In the genomic region with DNA sequence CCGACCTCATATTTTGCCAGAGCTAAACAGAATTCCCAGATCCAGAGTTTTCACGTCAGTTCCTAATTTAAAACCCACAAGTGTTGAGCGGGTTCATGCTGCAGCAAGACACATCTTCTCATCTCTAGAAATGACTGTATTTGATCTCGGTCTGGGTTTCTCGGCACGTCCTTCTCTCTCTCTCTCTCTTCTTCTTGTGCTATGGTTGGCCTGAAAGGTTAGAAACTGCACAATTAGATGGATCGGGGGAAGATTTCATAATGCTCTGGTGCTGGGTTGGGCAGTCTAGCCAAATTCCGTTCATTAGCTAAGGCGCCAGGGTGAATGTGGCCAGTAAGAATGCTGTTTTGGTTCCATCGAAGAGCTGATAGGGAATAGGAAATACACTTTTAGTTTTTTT, we compare ENCODE assay signal across 24 cellular contexts.
"Had no signal": no experiment of that assay in that cellular context is flagged by ENCODE, and none has a peak within 500 bp of the region (broad histone marks: within the 10 kb centered on the region; RNA-seq: fewer than 3 reads in every experiment).

No MANE protein-coding gene starts in this region.

- H3K27me3 ChIP-seq: body of pancreas, cardiac muscle cell, foreskin keratinocyte, hepatocyte, tibial nerve had no signal

- H2AFZ ChIP-seq: hepatocyte had no signal

- H3K4me1 Mint-ChIP-seq: activated naive CD8-positive, alpha-beta T cell treated with anti-CD3 and anti-CD28 coated beads, Interleukin-2, amount 50 U/mL, for 24 hours; immature natural killer cell; naive thymus-derived CD8-positive, alpha-beta T cell; stimulated activated effector memory CD8-positive, alpha-beta T cell treated with anti-CD3 and anti-CD28 coated beads, Interleukin-12 subunit alpha, Interleukin-12 subunit beta, amount 100 ng/mL, for 72 hours; stimulated activated naive CD8-positive, alpha-beta T cell treated with anti-CD3 and anti-CD28 coated beads, Interleukin-15, amount 100 ng/mL, for 72 hours had no signal

- H3K4me2 ChIP-seq: hepatocyte had no signal

- FAIRE-seq: small intestine, urothelium cell line had no signal

- H3K36me3 Mint-ChIP-seq: immature natural killer cell; mesothelial cell of epicardium; naive thymus-derived CD8-positive, alpha-beta T cell; stimulated activated effector memory CD8-positive, alpha-beta T cell treated with anti-CD3 and anti-CD28 coated beads, Interleukin-12 subunit alpha, Interleukin-12 subunit beta, amount 100 ng/mL, for 72 hours; WTC11 had no signal

- H3K27ac ChIP-seq: body of pancreas, cardiac muscle cell, epithelial cell of prostate, foreskin keratinocyte, hepatocyte, left ventricle myocardium inferior, tibial nerve had no signal

- H3K4me1 ChIP-seq: body of pancreas, foreskin keratinocyte, left ventricle myocardium inferior, tibial nerve had no signal

- H3K36me3 ChIP-seq: cardiac muscle cell, left ventricle myocardium inferior, tibial nerve had no signal

- H3K27ac Mint-ChIP-seq: activated naive CD8-positive, alpha-beta T cell treated with anti-CD3 and anti-CD28 coated beads, Interleukin-2, amount 50 U/mL, for 24 hours; immature natural killer cell; mesothelial cell of epicardium; naive thymus-derived CD8-positive, alpha-beta T cell; stimulated activated effector memory CD8-positive, alpha-beta T cell treated with anti-CD3 and anti-CD28 coated beads, Interleukin-12 subunit alpha, Interleukin-12 subunit beta, amount 100 ng/mL, for 72 hours; stimulated activated naive CD8-positive, alpha-beta T cell treated with anti-CD3 and anti-CD28 coated beads, Interleukin-15, amount 100 ng/mL, for 72 hours; WTC11 had no signal

- H3K4me3 ChIP-seq: body of pancreas, cardiac muscle cell, hepatocyte, left ventricle myocardium inferior, tibial nerve had no signal

- H3K79me2 ChIP-seq: hepatocyte had no signal

- H3K4me3 Mint-ChIP-seq: activated naive CD8-positive, alpha-beta T cell treated with anti-CD3 and anti-CD28 coated beads, Interleukin-2, amount 50 U/mL, for 24 hours; activated T-cell treated with anti-CD3 and anti-CD28 coated beads, Interleukin-2, amount 50 U/mL, for 4 hours; immature natural killer cell; mesothelial cell of epicardium; naive thymus-derived CD8-positive, alpha-beta T cell; stimulated activated effector memory CD8-positive, alpha-beta T cell treated with anti-CD3 and anti-CD28 coated beads, Interleukin-12 subunit alpha, Interleukin-12 subunit beta, amount 100 ng/mL, for 72 hours; stimulated activated naive CD8-positive, alpha-beta T cell treated with anti-CD3 and anti-CD28 coated beads, Interleukin-15, amount 100 ng/mL, for 72 hours; WTC11 had no signal

- H3K9me3 ChIP-seq: body of pancreas, tibial nerve had no signal

- ATAC-seq: activated naive CD8-positive, alpha-beta T cell treated with anti-CD3 and anti-CD28 coated beads, Interleukin-2, amount 50 U/mL, for 24 hours; activated T-cell treated with anti-CD3 and anti-CD28 coated beads, Interleukin-2, amount 50 U/mL, for 4 hours; body of pancreas; foreskin keratinocyte; naive thymus-derived CD8-positive, alpha-beta T cell; sciatic nerve; stimulated activated effector memory CD8-positive, alpha-beta T cell treated with anti-CD3 and anti-CD28 coated beads, Interleukin-12 subunit alpha, Interleukin-12 subunit beta, amount 100 ng/mL, for 72 hours; stimulated activated naive CD8-positive, alpha-beta T cell treated with anti-CD3 and anti-CD28 coated beads, Interleukin-15, amount 100 ng/mL, for 72 hours; WTC11 had no signal

- DNase-seq: activated CD8-positive, alpha-beta memory T cell treated with anti-CD3 and anti-CD28 coated beads for 24 hours; activated CD8-positive, alpha-beta memory T cell treated with anti-CD3 and anti-CD28 coated beads, Interleukin-2, amount 50 U/mL, for 4 hours; activated naive CD4-positive, alpha-beta T cell treated with anti-CD3 and anti-CD28 coated beads, Interleukin-2, amount 50 U/mL, for 16 hours; activated naive CD8-positive, alpha-beta T cell treated with anti-CD3 and anti-CD28 coated beads, Interleukin-2, amount 50 U/mL, for 24 hours; activated T-cell treated with anti-CD3 and anti-CD28 coated beads, Interleukin-2, amount 50 U/mL, for 4 hours; body of pancreas; foreskin keratinocyte; glutamatergic neuron; immature natural killer cell; left ventricle myocardium inferior; naive thymus-derived CD8-positive, alpha-beta T cell; small intestine; stimulated activated CD4-positive, alpha-beta T cell treated with anti-CD3 and anti-CD28 coated beads, Interleukin-2, amount 100 ng/mL, for 24 hours; stimulated activated naive CD8-positive, alpha-beta T cell treated with anti-CD3 and anti-CD28 coated beads, Interleukin-15, amount 100 ng/mL, for 72 hours; T-helper 9 cell had no signal

- H3K9me3 Mint-ChIP-seq: activated naive CD8-positive, alpha-beta T cell treated with anti-CD3 and anti-CD28 coated beads, Interleukin-2, amount 50 U/mL, for 24 hours; activated T-cell treated with anti-CD3 and anti-CD28 coated beads, Interleukin-2, amount 50 U/mL, for 4 hours; mesothelial cell of epicardium; naive thymus-derived CD8-positive, alpha-beta T cell; stimulated activated effector memory CD8-positive, alpha-beta T cell treated with anti-CD3 and anti-CD28 coated beads, Interleukin-12 subunit alpha, Interleukin-12 subunit beta, amount 100 ng/mL, for 72 hours; stimulated activated naive CD8-positive, alpha-beta T cell treated with anti-CD3 and anti-CD28 coated beads, Interleukin-15, amount 100 ng/mL, for 72 hours; WTC11 had no signal
